Comparison of ENCODE assay signal across 1 cellular context in the genomic region with DNA sequence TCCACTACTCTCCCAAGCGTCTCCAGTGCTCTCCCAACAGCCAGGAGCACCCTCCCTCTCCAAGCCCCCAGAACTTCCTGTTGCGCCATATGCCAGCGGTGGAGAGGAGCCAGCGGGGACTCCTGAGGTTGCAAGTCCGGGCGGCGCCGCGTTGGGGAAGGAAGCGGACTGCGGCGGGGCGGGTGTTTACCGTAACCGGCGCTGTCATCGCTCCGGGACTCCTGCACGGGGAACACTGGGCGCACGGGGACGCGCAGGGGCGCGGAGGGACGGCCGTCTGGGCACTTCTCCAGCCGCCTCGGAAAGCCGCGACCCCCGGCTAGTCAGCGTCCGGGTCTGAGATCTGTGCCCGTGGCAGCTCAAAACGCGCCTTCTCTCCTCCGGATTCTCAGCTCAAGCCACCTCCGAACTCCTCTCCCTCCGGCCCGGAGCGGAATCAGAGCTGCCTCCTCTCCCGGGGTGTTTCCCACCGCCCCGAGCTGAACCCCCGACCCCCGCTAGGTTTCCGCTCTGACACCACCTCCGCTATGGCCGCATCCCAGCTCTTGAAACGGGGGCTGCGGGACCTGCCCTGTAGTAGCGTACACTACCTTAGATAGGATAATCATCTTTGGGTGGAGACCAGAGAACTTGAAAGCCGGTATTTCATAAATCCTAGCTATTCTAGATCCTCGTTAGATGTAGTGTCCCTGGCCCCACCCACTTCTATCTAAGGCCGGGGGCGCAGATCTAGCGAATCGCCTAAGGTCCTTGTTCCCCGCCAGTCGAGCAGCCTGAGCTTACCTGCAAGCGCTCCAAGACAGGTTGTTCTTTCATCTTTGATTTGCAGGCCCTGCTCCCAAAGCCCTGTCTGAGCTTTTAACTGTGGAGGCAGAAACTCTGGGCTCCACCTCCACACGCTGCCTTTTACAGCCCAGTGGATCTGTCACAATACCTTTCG.
A peak's percentile ranks its signal among the peaks of the same experiment; 100 is the strongest.
TF ChIP-seq lines count a peak whose summit lies in the region.

A gene with protein sequence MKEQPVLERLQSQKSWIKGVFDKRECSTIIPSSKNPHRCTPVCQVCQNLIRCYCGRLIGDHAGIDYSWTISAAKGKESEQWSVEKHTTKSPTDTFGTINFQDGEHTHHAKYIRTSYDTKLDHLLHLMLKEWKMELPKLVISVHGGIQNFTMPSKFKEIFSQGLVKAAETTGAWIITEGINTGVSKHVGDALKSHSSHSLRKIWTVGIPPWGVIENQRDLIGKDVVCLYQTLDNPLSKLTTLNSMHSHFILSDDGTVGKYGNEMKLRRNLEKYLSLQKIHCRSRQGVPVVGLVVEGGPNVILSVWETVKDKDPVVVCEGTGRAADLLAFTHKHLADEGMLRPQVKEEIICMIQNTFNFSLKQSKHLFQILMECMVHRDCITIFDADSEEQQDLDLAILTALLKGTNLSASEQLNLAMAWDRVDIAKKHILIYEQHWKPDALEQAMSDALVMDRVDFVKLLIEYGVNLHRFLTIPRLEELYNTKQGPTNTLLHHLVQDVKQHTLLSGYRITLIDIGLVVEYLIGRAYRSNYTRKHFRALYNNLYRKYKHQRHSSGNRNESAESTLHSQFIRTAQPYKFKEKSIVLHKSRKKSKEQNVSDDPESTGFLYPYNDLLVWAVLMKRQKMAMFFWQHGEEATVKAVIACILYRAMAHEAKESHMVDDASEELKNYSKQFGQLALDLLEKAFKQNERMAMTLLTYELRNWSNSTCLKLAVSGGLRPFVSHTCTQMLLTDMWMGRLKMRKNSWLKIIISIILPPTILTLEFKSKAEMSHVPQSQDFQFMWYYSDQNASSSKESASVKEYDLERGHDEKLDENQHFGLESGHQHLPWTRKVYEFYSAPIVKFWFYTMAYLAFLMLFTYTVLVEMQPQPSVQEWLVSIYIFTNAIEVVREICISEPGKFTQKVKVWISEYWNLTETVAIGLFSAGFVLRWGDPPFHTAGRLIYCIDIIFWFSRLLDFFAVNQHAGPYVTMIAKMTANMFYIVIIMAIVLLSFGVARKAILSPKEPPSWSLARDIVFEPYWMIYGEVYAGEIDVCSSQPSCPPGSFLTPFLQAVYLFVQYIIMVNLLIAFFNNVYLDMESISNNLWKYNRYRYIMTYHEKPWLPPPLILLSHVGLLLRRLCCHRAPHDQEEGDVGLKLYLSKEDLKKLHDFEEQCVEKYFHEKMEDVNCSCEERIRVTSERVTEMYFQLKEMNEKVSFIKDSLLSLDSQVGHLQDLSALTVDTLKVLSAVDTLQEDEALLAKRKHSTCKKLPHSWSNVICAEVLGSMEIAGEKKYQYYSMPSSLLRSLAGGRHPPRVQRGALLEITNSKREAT (N-terminal part only) (minus strand): TSS at position 881 of the 940 bp plus-strand sequence. CDS start 65 bp downstream, at position 816.

TF ChIP-seq in HepG2, 621 proteins besides CTCF, POLR2A, EP300 and RAD21 (continued from another document and continues in another):
- TF ChIP-seq ZNF296 (CRISPR knock-in tag; conservative IDR thresholded peaks at IDR 0.05) = no peak
- no peak for TF ChIP-seq HNRNPH1 (optimal IDR thresholded peaks at IDR 0.05; ENCODE audit: low read depth, low read length)
- 0 out of 2 replicates have a peak, but pooled peaks have one; percentile 28 for TF ChIP-seq ZMAT3 (CRISPR knock-in tag; conservative IDR thresholded peaks at IDR 0.05)
- TF ChIP-seq ONECUT2 (CRISPR knock-in tag; IDR thresholded peaks at IDR 0.05) = no peak
- peak; percentile 45; the same call in 1 of the 2 replicates for TF ChIP-seq POGZ (CRISPR knock-in tag; IDR thresholded peaks at IDR 0.05)
- TF ChIP-seq AHR (CRISPR knock-in tag; IDR thresholded peaks at IDR 0.05) = no peak
- TF ChIP-seq MTA3 (CRISPR knock-in tag; IDR thresholded peaks at IDR 0.05) = no peak
- TF ChIP-seq ZNF570 (CRISPR knock-in tag; IDR thresholded peaks at IDR 0.05; ENCODE audit: borderline replicate concordance) = no peak
- TF ChIP-seq, protein P1, sequence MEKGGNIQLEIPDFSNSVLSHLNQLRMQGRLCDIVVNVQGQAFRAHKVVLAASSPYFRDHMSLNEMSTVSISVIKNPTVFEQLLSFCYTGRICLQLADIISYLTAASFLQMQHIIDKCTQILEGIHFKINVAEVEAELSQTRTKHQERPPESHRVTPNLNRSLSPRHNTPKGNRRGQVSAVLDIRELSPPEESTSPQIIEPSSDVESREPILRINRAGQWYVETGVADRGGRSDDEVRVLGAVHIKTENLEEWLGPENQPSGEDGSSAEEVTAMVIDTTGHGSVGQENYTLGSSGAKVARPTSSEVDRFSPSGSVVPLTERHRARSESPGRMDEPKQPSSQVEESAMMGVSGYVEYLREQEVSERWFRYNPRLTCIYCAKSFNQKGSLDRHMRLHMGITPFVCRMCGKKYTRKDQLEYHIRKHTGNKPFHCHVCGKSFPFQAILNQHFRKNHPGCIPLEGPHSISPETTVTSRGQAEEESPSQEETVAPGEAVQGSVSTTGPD (CRISPR knock-in tag; IDR thresholded peaks at IDR 0.05) = no peak
- no peak for TF ChIP-seq ZNF781 (CRISPR knock-in tag; IDR thresholded peaks at IDR 0.05; ENCODE audit: borderline replicate concordance, not compliant biosample characterization)
- no peak for TF ChIP-seq ZNF766 (CRISPR knock-in tag; IDR thresholded peaks at IDR 0.05; ENCODE audit: borderline replicate concordance)
- TF ChIP-seq ZNF747 (CRISPR knock-in tag; IDR thresholded peaks at IDR 0.05; ENCODE audit: borderline replicate concordance) = no peak
- no peak for TF ChIP-seq HMG20A (CRISPR knock-in tag; IDR thresholded peaks at IDR 0.05; ENCODE audit: borderline replicate concordance)
- no peak for TF ChIP-seq NCOA5 (CRISPR knock-in tag; IDR thresholded peaks at IDR 0.05)
- TF ChIP-seq, protein P2, sequence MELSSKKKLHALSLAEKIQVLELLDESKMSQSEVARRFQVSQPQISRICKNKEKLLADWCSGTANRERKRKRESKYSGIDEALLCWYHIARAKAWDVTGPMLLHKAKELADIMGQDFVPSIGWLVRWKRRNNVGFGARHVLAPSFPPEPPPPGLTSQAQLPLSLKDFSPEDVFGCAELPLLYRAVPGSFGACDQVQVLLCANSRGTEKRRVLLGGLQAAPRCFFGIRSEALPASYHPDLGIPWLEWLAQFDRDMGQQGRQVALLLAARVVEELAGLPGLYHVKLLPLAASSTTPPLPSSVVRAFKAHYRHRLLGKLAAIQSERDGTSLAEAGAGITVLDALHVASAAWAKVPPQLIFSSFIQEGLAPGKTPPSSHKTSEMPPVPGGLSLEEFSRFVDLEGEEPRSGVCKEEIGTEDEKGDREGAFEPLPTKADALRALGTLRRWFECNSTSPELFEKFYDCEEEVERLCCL (CRISPR knock-in tag; IDR thresholded peaks at IDR 0.05; ENCODE audit: borderline replicate concordance) = no peak
- TF ChIP-seq, protein P3, sequence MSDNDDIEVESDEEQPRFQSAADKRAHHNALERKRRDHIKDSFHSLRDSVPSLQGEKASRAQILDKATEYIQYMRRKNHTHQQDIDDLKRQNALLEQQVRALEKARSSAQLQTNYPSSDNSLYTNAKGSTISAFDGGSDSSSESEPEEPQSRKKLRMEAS (IDR thresholded peaks at IDR 0.05) = 0 out of 2 replicates have a peak, but pooled peaks have one; percentile 12
- TF ChIP-seq, protein P4, sequence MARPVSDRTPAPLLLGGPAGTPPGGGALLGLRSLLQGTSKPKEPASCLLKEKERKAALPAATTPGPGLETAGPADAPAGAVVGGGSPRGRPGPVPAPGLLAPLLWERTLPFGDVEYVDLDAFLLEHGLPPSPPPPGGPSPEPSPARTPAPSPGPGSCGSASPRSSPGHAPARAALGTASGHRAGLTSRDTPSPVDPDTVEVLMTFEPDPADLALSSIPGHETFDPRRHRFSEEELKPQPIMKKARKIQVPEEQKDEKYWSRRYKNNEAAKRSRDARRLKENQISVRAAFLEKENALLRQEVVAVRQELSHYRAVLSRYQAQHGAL (CRISPR knock-in tag; IDR thresholded peaks at IDR 0.05; ENCODE audit: not compliant biosample characterization) = no peak
- TF ChIP-seq, protein P5, sequence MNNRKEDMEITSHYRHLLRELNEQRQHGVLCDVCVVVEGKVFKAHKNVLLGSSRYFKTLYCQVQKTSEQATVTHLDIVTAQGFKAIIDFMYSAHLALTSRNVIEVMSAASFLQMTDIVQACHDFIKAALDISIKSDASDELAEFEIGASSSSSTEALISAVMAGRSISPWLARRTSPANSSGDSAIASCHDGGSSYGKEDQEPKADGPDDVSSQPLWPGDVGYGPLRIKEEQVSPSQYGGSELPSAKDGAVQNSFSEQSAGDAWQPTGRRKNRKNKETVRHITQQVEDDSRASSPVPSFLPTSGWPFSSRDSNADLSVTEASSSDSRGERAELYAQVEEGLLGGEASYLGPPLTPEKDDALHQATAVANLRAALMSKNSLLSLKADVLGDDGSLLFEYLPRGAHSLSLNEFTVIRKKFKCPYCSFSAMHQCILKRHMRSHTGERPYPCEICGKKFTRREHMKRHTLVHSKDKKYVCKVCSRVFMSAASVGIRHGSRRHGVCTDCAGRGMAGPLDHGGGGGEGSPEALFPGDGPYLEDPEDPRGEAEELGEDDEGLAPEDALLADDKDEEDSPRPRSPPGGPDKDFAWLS (CRISPR knock-in tag; IDR thresholded peaks at IDR 0.05; ENCODE audit: borderline replicate concordance) = no peak
- no peak for TF ChIP-seq ZNF101 (CRISPR knock-in tag; IDR thresholded peaks at IDR 0.05; ENCODE audit: borderline replicate concordance, low read depth)
- no peak for TF ChIP-seq TEAD3 (CRISPR knock-in tag; optimal IDR thresholded peaks at IDR 0.05; ENCODE audit: borderline replicate concordance)
- 0 out of 2 replicates have a peak, but pooled peaks have one; percentile 36 for TF ChIP-seq RXRA (CRISPR knock-in tag; IDR thresholded peaks at IDR 0.05)
- TF ChIP-seq KMT2A (CRISPR knock-in tag; IDR thresholded peaks at IDR 0.05) = no peak
- no peak for TF ChIP-seq ZNF510 (CRISPR knock-in tag; IDR thresholded peaks at IDR 0.05; ENCODE audit: low read depth)
- TF ChIP-seq KAT2B (IDR thresholded peaks at IDR 0.05; ENCODE audit: borderline replicate concordance, low read depth, low read length) = no peak
- TF ChIP-seq NFRKB (IDR thresholded peaks at IDR 0.05) = no peak
- no peak for TF ChIP-seq PRMT3 (CRISPR knock-in tag; IDR thresholded peaks at IDR 0.05; ENCODE audit: borderline replicate concordance, low read depth)
- TF ChIP-seq ZNF143 (CRISPR knock-in tag; IDR thresholded peaks at IDR 0.05) = no peak
- no peak for TF ChIP-seq MAZ (IDR thresholded peaks at IDR 0.05; ENCODE audit: borderline replicate concordance, low read depth, low read length)
- TF ChIP-seq MAZ (CRISPR knock-in tag; IDR thresholded peaks at IDR 0.05; ENCODE audit: low read depth) = peak; percentile 36; the same call in 1 of the 2 replicates
- no peak for TF ChIP-seq NR2F6 (IDR thresholded peaks at IDR 0.05)
- TF ChIP-seq NR2F6 (CRISPR knock-in tag; IDR thresholded peaks at IDR 0.05) = no peak
- no peak for TF ChIP-seq GATAD1 (CRISPR knock-in tag; IDR thresholded peaks at IDR 0.05)
- TF ChIP-seq ZSCAN31 (CRISPR knock-in tag; IDR thresholded peaks at IDR 0.05; ENCODE audit: low read depth) = no peak
- TF ChIP-seq FOXJ3 (CRISPR knock-in tag; IDR thresholded peaks at IDR 0.05; ENCODE audit: borderline replicate concordance) = no peak
- no peak for TF ChIP-seq DPF2 (CRISPR knock-in tag; IDR thresholded peaks at IDR 0.05; ENCODE audit: borderline replicate concordance, low read depth)
- TF ChIP-seq IKZF4 (CRISPR knock-in tag; IDR thresholded peaks at IDR 0.05; ENCODE audit: borderline replicate concordance, low read depth, not compliant biosample characterization) = no peak
- TF ChIP-seq ZNF790 (CRISPR knock-in tag; IDR thresholded peaks at IDR 0.05; ENCODE audit: borderline replicate concordance) = no peak
- TF ChIP-seq, protein P6, sequence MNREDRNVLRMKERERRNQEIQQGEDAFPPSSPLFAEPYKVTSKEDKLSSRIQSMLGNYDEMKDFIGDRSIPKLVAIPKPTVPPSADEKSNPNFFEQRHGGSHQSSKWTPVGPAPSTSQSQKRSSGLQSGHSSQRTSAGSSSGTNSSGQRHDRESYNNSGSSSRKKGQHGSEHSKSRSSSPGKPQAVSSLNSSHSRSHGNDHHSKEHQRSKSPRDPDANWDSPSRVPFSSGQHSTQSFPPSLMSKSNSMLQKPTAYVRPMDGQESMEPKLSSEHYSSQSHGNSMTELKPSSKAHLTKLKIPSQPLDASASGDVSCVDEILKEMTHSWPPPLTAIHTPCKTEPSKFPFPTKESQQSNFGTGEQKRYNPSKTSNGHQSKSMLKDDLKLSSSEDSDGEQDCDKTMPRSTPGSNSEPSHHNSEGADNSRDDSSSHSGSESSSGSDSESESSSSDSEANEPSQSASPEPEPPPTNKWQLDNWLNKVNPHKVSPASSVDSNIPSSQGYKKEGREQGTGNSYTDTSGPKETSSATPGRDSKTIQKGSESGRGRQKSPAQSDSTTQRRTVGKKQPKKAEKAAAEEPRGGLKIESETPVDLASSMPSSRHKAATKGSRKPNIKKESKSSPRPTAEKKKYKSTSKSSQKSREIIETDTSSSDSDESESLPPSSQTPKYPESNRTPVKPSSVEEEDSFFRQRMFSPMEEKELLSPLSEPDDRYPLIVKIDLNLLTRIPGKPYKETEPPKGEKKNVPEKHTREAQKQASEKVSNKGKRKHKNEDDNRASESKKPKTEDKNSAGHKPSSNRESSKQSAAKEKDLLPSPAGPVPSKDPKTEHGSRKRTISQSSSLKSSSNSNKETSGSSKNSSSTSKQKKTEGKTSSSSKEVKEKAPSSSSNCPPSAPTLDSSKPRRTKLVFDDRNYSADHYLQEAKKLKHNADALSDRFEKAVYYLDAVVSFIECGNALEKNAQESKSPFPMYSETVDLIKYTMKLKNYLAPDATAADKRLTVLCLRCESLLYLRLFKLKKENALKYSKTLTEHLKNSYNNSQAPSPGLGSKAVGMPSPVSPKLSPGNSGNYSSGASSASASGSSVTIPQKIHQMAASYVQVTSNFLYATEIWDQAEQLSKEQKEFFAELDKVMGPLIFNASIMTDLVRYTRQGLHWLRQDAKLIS (CRISPR knock-in tag; IDR thresholded peaks at IDR 0.05) = no peak
- no peak for TF ChIP-seq CREB1 (IDR thresholded peaks at IDR 0.05)
- no peak for TF ChIP-seq CREB1 (CRISPR knock-in tag; IDR thresholded peaks at IDR 0.05)
- no peak for TF ChIP-seq ZNF432 (CRISPR knock-in tag; IDR thresholded peaks at IDR 0.05; ENCODE audit: borderline replicate concordance)
- no peak; the same call in 1 of the 2 replicates for TF ChIP-seq MYC (CRISPR knock-in tag; IDR thresholded peaks at IDR 0.05; ENCODE audit: borderline replicate concordance)
- TF ChIP-seq, protein P7, sequence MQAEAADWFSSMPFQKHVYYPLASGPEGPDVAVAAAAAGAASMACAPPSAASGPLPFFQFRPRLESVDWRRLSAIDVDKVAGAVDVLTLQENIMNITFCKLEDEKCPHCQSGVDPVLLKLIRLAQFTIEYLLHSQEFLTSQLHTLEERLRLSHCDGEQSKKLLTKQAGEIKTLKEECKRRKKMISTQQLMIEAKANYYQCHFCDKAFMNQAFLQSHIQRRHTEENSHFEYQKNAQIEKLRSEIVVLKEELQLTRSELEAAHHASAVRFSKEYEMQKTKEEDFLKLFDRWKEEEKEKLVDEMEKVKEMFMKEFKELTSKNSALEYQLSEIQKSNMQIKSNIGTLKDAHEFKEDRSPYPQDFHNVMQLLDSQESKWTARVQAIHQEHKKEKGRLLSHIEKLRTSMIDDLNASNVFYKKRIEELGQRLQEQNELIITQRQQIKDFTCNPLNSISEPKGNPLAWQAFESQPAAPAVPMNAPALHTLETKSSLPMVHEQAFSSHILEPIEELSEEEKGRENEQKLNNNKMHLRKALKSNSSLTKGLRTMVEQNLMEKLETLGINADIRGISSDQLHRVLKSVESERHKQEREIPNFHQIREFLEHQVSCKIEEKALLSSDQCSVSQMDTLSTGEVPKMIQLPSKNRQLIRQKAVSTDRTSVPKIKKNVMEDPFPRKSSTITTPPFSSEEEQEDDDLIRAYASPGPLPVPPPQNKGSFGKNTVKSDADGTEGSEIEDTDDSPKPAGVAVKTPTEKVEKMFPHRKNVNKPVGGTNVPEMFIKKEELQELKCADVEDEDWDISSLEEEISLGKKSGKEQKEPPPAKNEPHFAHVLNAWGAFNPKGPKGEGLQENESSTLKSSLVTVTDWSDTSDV (CRISPR knock-in tag; IDR thresholded peaks at IDR 0.05) = no peak
